Comparison of ENCODE assay signal across 8 cellular contexts in genomic region chr3:4984511-4984864, GRCh38. TPM values are rescaled to one million over a fixed set of nuclear protein-coding genes. Genes with fewer than 3 reads are reported as not detected.
DNase-seq lines count a peak whose midpoint lies in the region; ATAC-seq and TF ChIP-seq lines count a peak whose summit lies in the region.

No MANE protein-coding gene starts in this region.

- peaks cover 82% of the 10 kb centered on the region for H3K27me3 ChIP-seq in DOHH2 (ENCODE audit: control insufficient read depth, low read length)
- no peaks in the 10 kb centered on the region for H3K27me3 ChIP-seq in esophagus (ENCODE audit: control insufficient read depth in 1 of 2, insufficient read depth in 2 of 2, low read length in 2 of 2)

- POLR2A ChIA-PET in T-cell (lab: Charles Lee) = interaction anchor here (0.6 to 2.6 kb wide), 13 partner anchors 8 to 273 kb away, joined by 3 to 21 read pairs (median 5); no protein-coding TSS in a partner anchor

- ATAC-seq in T-cell (replicated peaks in 1 of 4) (no peak), GM18907 (IDR thresholded peaks at IDR 0.05; ENCODE audit: unreplicated experiment) (no peak), HG02588 (IDR thresholded peaks at IDR 0.05; ENCODE audit: unreplicated experiment) (no peak)

- peak overlapping the region; percentile 84 to 95 for H3K27ac Mint-ChIP-seq in T-cell

- no peaks in the 10 kb centered on the region for H3K79me2 ChIP-seq in DOHH2 (ENCODE audit: control insufficient read depth, low read length)

- no peaks in the 10 kb centered on the region for H3K9me2 ChIP-seq in DOHH2 (replicated peaks; ENCODE audit: control insufficient read depth, low read length)

- H3K9me3 ChIP-seq in DOHH2 (ENCODE audit: control insufficient read depth, insufficient read depth, low read length) (no peaks in the 10 kb centered on the region), esophagus (ENCODE audit: control insufficient read depth in 2 of 2, insufficient read depth in 1 of 2, low read depth in 1 of 2, low read length in 1 of 2) (no peaks in the 10 kb centered on the region)

- CTCF ChIA-PET in T-cell (lab: Charles Lee) = interaction anchor here (0.8 to 2.3 kb wide), 7 partner anchors 18 to 273 kb away, joined by 3 to 16 read pairs (median 5); no protein-coding TSS in a partner anchor

- H3K27me3 Mint-ChIP-seq in T-cell = no peaks in the 10 kb centered on the region

- no peaks in the 10 kb centered on the region for H3K9me3 Mint-ChIP-seq in T-cell

- H3K4me3 ChIP-seq in DOHH2 (ENCODE audit: low read length) = no peak overlapping the region
- peak overlapping the region; percentile 69 to 80 for H3K4me3 ChIP-seq in esophagus (ENCODE audit: low read depth in 1 of 2, low read length in 2 of 2)
- peak overlapping the region; percentile 100 for H3K4me3 ChIP-seq in retinal pigment epithelial cell (ENCODE audit: low read length)

- H3K27ac ChIP-seq in DOHH2 (ENCODE audit: low read depth, low read length) = no peak overlapping the region
- peak overlapping the region; percentile 92 to 99 for H3K27ac ChIP-seq in esophagus (ENCODE audit: low read depth in 2 of 2, low read length in 1 of 2)

- peak overlapping the region; percentile 32 for H3K4me2 ChIP-seq in DOHH2 (ENCODE audit: low read length)

- peak overlapping the region; percentile 50 to 95 (median 77) for H3K4me3 Mint-ChIP-seq in T-cell

- DNase-seq in T-cell (no peak), retinal pigment epithelial cell (ENCODE audit: low read depth) (no peak), globus pallidus (ENCODE audit: low spot score) (no peak)
- DNase-seq in activated CD8-positive, alpha-beta memory T cell treated with anti-CD3 and anti-CD28 coated beads, Interleukin-2, amount 50 U/mL, for 48 hours = no peak

- peaks cover 62 to 79% (median 65%) of the 10 kb centered on the region in 3 donors for H3K4me1 Mint-ChIP-seq in T-cell

- WGBS in esophagus, 2 donors = 27 to 38% methylated on average over 9 of the region's 9 CpGs

- H3F3A ChIP-seq in DOHH2 (ENCODE audit: control insufficient read depth, insufficient read depth) = peaks cover 13% of the 10 kb centered on the region

- peaks cover 20% of the 10 kb centered on the region for H3K36me3 Mint-ChIP-seq in T-cell

- peaks cover 48% of the 10 kb centered on the region for H3K4me1 ChIP-seq in DOHH2 (ENCODE audit: control insufficient read depth, low read length)
- H3K4me1 ChIP-seq in esophagus (ENCODE audit: control insufficient read depth in 2 of 2, insufficient read depth in 2 of 2, low read length in 1 of 2) = peaks cover 1 to 19% of the 10 kb centered on the region in 2 donors

- peaks cover 10% of the 10 kb centered on the region; the same call in 1 of the 2 replicates for H3K36me3 ChIP-seq in DOHH2 (ENCODE audit: control insufficient read depth, low read length)
- H3K36me3 ChIP-seq in esophagus (ENCODE audit: control insufficient read depth in 2 of 2, insufficient read depth in 2 of 2, low read length in 1 of 2) = peaks cover 0 to 10% of the 10 kb centered on the region in 2 donors

- H4K20me1 ChIP-seq in DOHH2 (ENCODE audit: control insufficient read depth, insufficient read depth, low read depth, low read length) = 0 out of 2 replicates have a peak, but pooled peaks cover 8% of the 10 kb centered on the region

- no peak for TF ChIP-seq CTCF in DOHH2 (IDR thresholded peaks at IDR 0.05; ENCODE audit: low read depth, low read length, poor library complexity, severe bottlenecking)
- no peak for TF ChIP-seq CTCF in retinal pigment epithelial cell (conservative IDR thresholded peaks at IDR 0.05; ENCODE audit: low read depth, low read length)

RNA-seq across cellular contexts. Expression of gene BHLHE40, which starts 5.3 kb away (rescaled TPM):
- total RNA-seq in T-cell = 100 to 1,000 TPM in 1 of 5 donors, 10 to 100 TPM in 4; 54.1 to 177 (median 85.8) TPM
- 100 to 1,000 TPM in 1 of 2 donors, 10 to 100 TPM in 1; 84.0 to 185 TPM for polyA plus RNA-seq in esophagus
